1 cellular context compared by ENCODE assay signal in the genomic region with DNA sequence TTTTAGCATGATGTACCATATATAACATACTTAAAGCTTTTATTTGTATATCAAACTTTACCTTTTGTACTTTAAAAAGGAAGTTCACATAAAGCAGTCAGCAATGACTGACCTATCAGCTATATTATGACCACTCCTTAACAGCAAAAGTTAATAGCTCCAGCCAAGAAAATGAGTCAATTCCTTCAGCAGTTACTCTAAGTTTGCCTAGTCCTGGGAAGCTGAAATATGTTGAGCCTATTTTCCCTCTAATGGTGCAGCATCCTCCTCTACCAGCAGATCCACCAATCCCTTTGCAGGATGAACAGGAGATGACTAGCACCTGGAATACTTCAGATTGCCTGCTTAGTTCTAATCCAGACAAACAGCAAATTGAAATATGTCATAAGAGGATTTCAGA.
TF ChIP-seq lines count a peak whose summit lies in the region.

No MANE protein-coding gene starts in this region.

TF ChIP-seq in IMR-90, 13 proteins besides CTCF, POLR2A, EP300 and RAD21 (continued from another document):
- TF ChIP-seq USF2 (IDR thresholded peaks at IDR 0.05; ENCODE audit: low read depth, low read length) (no peak), FOS (IDR thresholded peaks at IDR 0.05; ENCODE audit: low read depth, low read length) (no peak), BHLHE40 (IDR thresholded peaks at IDR 0.05; ENCODE audit: low read depth, low read length) (no peak), CHD1 (IDR thresholded peaks at IDR 0.05; ENCODE audit: low read depth, low read length) (no peak), CEBPB (IDR thresholded peaks at IDR 0.05; ENCODE audit: low read depth, low read length) (no peak), SMC3 (IDR thresholded peaks at IDR 0.05; ENCODE audit: low read depth, low read length) (no peak), MXI1 (IDR thresholded peaks at IDR 0.05; ENCODE audit: borderline replicate concordance, low read depth, low read length) (no peak), NFE2L2 (IDR thresholded peaks at IDR 0.05; ENCODE audit: low read depth, low read length) (no peak), RCOR1 (IDR thresholded peaks at IDR 0.05; ENCODE audit: insufficient replicate concordance, low read length) (no peak), MAFK (IDR thresholded peaks at IDR 0.05; ENCODE audit: low read depth, low read length) (no peak), RFX5 (IDR thresholded peaks at IDR 0.05; ENCODE audit: low read depth, low read length) (no peak), ELK1 (IDR thresholded peaks at IDR 0.05; ENCODE audit: borderline replicate concordance, low read depth, low read length) (no peak)
